ENCODE assay signal across 18 cellular contexts in genomic region chr15:39846108-39846507, GRCh38.
DNase-seq lines count a peak whose midpoint lies in the region; ATAC-seq and TF ChIP-seq lines count a peak whose summit lies in the region.
"Had no signal": no experiment of that assay in that cellular context is flagged by ENCODE, and none has a peak within 500 bp of the region (broad histone marks: within the 10 kb centered on the region; RNA-seq: fewer than 3 reads in every experiment).

No MANE protein-coding gene starts in this region.

- H3K9me3 Mint-ChIP-seq in HFFc6 (no peaks in the 10 kb centered on the region), chondrocyte (ENCODE audit: low read depth) (peaks cover 3% of the 10 kb centered on the region)

- DNase-seq in ACHN (peak; percentile 75), HFFc6 (no peak), chondrocyte (ENCODE audit: low spot score) (no peak), kidney glomerular epithelial cell (lab: John Stamatoyannopoulos, UW) (peak; percentile 56), GM10248 (ENCODE audit: extremely low spot score) (no peak), iPS-NIHi7 (ENCODE audit: extremely low spot score) (no peak), dorsolateral prefrontal cortex (no peak)
- DNase-seq: MV-4-11, NCI-H1417, NCI-H187 treated with DMSO at 0.1 percent for 48 hours, NCI-H446 treated with DMSO at 0.1 percent for 48 hours, NCI-H748 treated with DMSO at 0.1 percent for 48 hours, PC-9 had no signal

- intact Hi-C loops in dorsolateral prefrontal cortex (cut with DNase I): no loop called here

- H3K4me3 ChIP-seq in dorsolateral prefrontal cortex: no peak overlapping the region
- H3K4me3 ChIP-seq: HAP-1, K562, PC-9, SJSA1 had no signal

- H3K27me3 ChIP-seq in dorsolateral prefrontal cortex: no peaks in the 10 kb centered on the region
- H3K27me3 ChIP-seq: SJSA1 had no signal

- peaks cover 74% of the 10 kb centered on the region for H3K4me1 Mint-ChIP-seq in HFFc6 (ENCODE audit: low read depth)
- peaks cover 16% of the 10 kb centered on the region for H3K4me1 Mint-ChIP-seq in chondrocyte (ENCODE audit: low read depth)

- H3K36me3 Mint-ChIP-seq in HFFc6 (ENCODE audit: low read depth): peaks cover 56% of the 10 kb centered on the region
- H3K36me3 Mint-ChIP-seq in chondrocyte (ENCODE audit: low read depth): no peaks in the 10 kb centered on the region

- H3K27ac ChIP-seq in dorsolateral prefrontal cortex: no peak overlapping the region
- H3K27ac ChIP-seq: 22Rv1, PC-9, SJSA1 had no signal

- H3K27me3 Mint-ChIP-seq in HFFc6 (ENCODE audit: insufficient read depth): no peaks in the 10 kb centered on the region
- H3K27me3 Mint-ChIP-seq in chondrocyte (ENCODE audit: low read depth): no peaks in the 10 kb centered on the region

- POLR2A ChIA-PET in GM10248 (lab: Yijun Ruan, JAX): no interaction called here

- H3K27ac Mint-ChIP-seq in HFFc6 (peak overlapping the region; percentile 48), chondrocyte (ENCODE audit: unreplicated experiment) (peak overlapping the region; percentile 4)

- no peak for ATAC-seq in HG03280 (IDR thresholded peaks at IDR 0.05; ENCODE audit: unreplicated experiment)
- ATAC-seq: K562 had no signal

- H3K4me3 Mint-ChIP-seq in HFFc6 (no peak overlapping the region), chondrocyte (ENCODE audit: unreplicated experiment) (no peak overlapping the region)

- CTCF ChIA-PET in GM10248 (lab: Yijun Ruan, JAX): no interaction called here

- in situ Hi-C loops in ACHN (cut with HindIII; ENCODE audit: low pct_ligation_motif_present, low pct_unique_long_range_greater_than_20kb, low sequenced_read_pairs): no loop called here

- TF ChIP-seq CTCF in HFFc6 (IDR thresholded peaks at IDR 0.05) (no peak), chondrocyte (IDR thresholded peaks at IDR 0.05) (no peak), GM10248 (IDR thresholded peaks at IDR 0.05; ENCODE audit: control extremely low read depth, extremely low read depth, low read depth, missing control alignments) (no peak), dorsolateral prefrontal cortex (IDR thresholded peaks at IDR 0.05 in 54 of 56, conservative IDR thresholded peaks at IDR 0.05 in 2 of 56; ENCODE audit: low read depth in 1 of 56, partially characterized antibody in 56 of 56) (no peak)

Comparison
In these comparisons a context has a peak if more than half of its experiments do, and no peak if none do; other contexts are left out.
1. DNase-seq: peak in ACHN (single experiment) and kidney glomerular epithelial cell (single experiment); none in HFFc6 (single experiment), chondrocyte (single experiment), GM10248 (single experiment), iPS-NIHi7 (single experiment) and dorsolateral prefrontal cortex (0 of 10).